ENCODE assay signal across 1 cellular context in genomic region chr2:177693658-177694334, GRCh38.
TF ChIP-seq lines count a peak whose summit lies in the region.

No MANE protein-coding gene starts in this region.

TF ChIP-seq in K562, 482 proteins besides CTCF, POLR2A, EP300 and RAD21 (continued from another document and continues in another):
- peak in 1 of 2 experiments; percentile 87; a peak in 2 of 4 replicates for TF ChIP-seq ZMIZ1 (IDR thresholded peaks at IDR 0.05; ENCODE audit: low read depth in 2 of 2, low read length in 2 of 2)
- TF ChIP-seq SRF (CRISPR knock-in tag; IDR thresholded peaks at IDR 0.05), result no peak
- no peak for TF ChIP-seq SMAD2 (IDR thresholded peaks at IDR 0.05; ENCODE audit: low read depth, low read length)
- TF ChIP-seq AFF4 (CRISPR knock-in tag; IDR thresholded peaks at IDR 0.05), result no peak; the same call in 1 of the 2 replicates
- no peak for TF ChIP-seq ZNF778 (CRISPR knock-in tag; IDR thresholded peaks at IDR 0.05)
- no peak for TF ChIP-seq ARID3B (CRISPR knock-in tag; IDR thresholded peaks at IDR 0.05; ENCODE audit: borderline replicate concordance)
- peak; percentile 97 for TF ChIP-seq SMARCE1 (IDR thresholded peaks at IDR 0.05)
- no peak for TF ChIP-seq STAG1 (CRISPR knock-in tag; IDR thresholded peaks at IDR 0.05; ENCODE audit: borderline replicate concordance)
- no peak for TF ChIP-seq SPI1 (IDR thresholded peaks at IDR 0.05; ENCODE audit: borderline replicate concordance, low read depth, low read length)
- no peak for TF ChIP-seq BCOR (IDR thresholded peaks at IDR 0.05)
- no peak for TF ChIP-seq ZC3H8 (IDR thresholded peaks at IDR 0.05)
- TF ChIP-seq MYNN (IDR thresholded peaks at IDR 0.05), result peak; percentile 66; the same call in 1 of the 2 replicates
- no peak for TF ChIP-seq MYNN (CRISPR knock-in tag; IDR thresholded peaks at IDR 0.05)
- TF ChIP-seq MCM3 (IDR thresholded peaks at IDR 0.05), result no peak
- TF ChIP-seq KDM4B (IDR thresholded peaks at IDR 0.05; ENCODE audit: borderline replicate concordance in 2 of 2, low read depth in 1 of 2), result no peak
- TF ChIP-seq ZNF764 (CRISPR knock-in tag; IDR thresholded peaks at IDR 0.05; ENCODE audit: low read depth), result no peak
- peak; percentile 97 for TF ChIP-seq TEAD4 (IDR thresholded peaks at IDR 0.05; ENCODE audit: low read length)
- no peak for TF ChIP-seq TEAD4 (CRISPR knock-in tag; IDR thresholded peaks at IDR 0.05; ENCODE audit: borderline replicate concordance)
- TF ChIP-seq ZBTB26 (CRISPR knock-in tag; IDR thresholded peaks at IDR 0.05), result no peak
- TF ChIP-seq PRMT5 (CRISPR knock-in tag; IDR thresholded peaks at IDR 0.05), result no peak
- TF ChIP-seq BRCA1 (IDR thresholded peaks at IDR 0.05), result no peak
- TF ChIP-seq BRCA1 (CRISPR knock-in tag; IDR thresholded peaks at IDR 0.05), result no peak
- no peak for TF ChIP-seq ZNF592 (IDR thresholded peaks at IDR 0.05)
- no peak for TF ChIP-seq SLC30A9 (CRISPR knock-in tag; IDR thresholded peaks at IDR 0.05)
- TF ChIP-seq ZSCAN29 (IDR thresholded peaks at IDR 0.05), result no peak
- 0 out of 2 replicates have a peak, but pooled peaks have one; percentile 41 for TF ChIP-seq TRIM28 (IDR thresholded peaks at IDR 0.05)
- TF ChIP-seq CHD2 (IDR thresholded peaks at IDR 0.05; ENCODE audit: low read depth, low read length), result no peak
- TF ChIP-seq ELF2 (CRISPR knock-in tag; IDR thresholded peaks at IDR 0.05), result no peak
- TF ChIP-seq TRIM25 (IDR thresholded peaks at IDR 0.05; ENCODE audit: borderline replicate concordance), result no peak
- peak; percentile 94 for TF ChIP-seq CEBPB (tag; IDR thresholded peaks at IDR 0.05)
- no peak for TF ChIP-seq TSC22D4 (tag; IDR thresholded peaks at IDR 0.05)
- TF ChIP-seq DEAF1 (CRISPR knock-in tag; IDR thresholded peaks at IDR 0.05), result 0 out of 2 replicates have a peak, but pooled peaks have one; percentile 29
- no peak for TF ChIP-seq ESRRB (CRISPR knock-in tag; IDR thresholded peaks at IDR 0.05; ENCODE audit: borderline replicate concordance)
- no peak for TF ChIP-seq RNF219 (CRISPR knock-in tag; IDR thresholded peaks at IDR 0.05)
- no peak for TF ChIP-seq MCM2 (IDR thresholded peaks at IDR 0.05; ENCODE audit: low read depth)
- peak; percentile 46 to 56; a peak in 2 of 4 replicates for TF ChIP-seq FOXK2 (conservative IDR thresholded peaks at IDR 0.05 in 1 of 2, IDR thresholded peaks at IDR 0.05 in 1 of 2; ENCODE audit: low read depth in 2 of 2)
- TF ChIP-seq NFIX (CRISPR knock-in tag; IDR thresholded peaks at IDR 0.05; ENCODE audit: low read depth), result no peak
- peak in 1 of 2 experiments; percentile 74; a peak in 2 of 4 replicates for TF ChIP-seq MNT (conservative IDR thresholded peaks at IDR 0.05)
- no peak for TF ChIP-seq NR4A1 (CRISPR knock-in tag; IDR thresholded peaks at IDR 0.05)
- TF ChIP-seq NR4A1 (tag; IDR thresholded peaks at IDR 0.05), result no peak
- TF ChIP-seq MECOM (CRISPR knock-in tag; IDR thresholded peaks at IDR 0.05), result no peak
- peak; percentile 89 for TF ChIP-seq CBFA2T2 (conservative IDR thresholded peaks at IDR 0.05)
